Comparison of ENCODE assay signal across 17 cellular contexts in the genomic region with DNA sequence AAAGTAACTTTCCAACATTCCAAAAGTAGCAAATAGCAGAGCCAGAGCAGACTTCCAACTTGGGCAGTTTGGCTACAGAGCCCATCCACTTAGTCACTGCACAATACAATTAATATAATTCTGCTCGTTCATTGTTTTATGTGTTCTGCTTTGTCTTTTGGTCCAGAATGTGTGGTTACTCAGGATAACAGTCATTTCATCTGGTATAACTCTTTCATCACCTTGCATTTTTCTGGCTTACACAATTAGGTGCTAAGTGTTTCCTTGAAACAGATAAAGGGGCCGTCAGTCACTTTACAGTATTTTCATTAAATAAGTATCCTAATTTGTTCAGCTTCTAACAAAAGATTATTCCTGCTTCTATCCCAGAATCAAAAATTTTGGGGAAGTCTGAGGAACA.
DNase-seq lines count a peak whose midpoint lies in the region; ATAC-seq and TF ChIP-seq lines count a peak whose summit lies in the region.
"Had no signal": no experiment of that assay in that cellular context is flagged by ENCODE, and none has a peak within 500 bp of the region (broad histone marks: within the 10 kb centered on the region; RNA-seq: fewer than 3 reads in every experiment).

No MANE protein-coding gene starts in this region.

- H3K56ac ChIP-seq in IMR-90 (ENCODE audit: extremely low read depth, insufficient read depth, low read length) = no peak overlapping the region

- peak overlapping the region; percentile 39 for H3K27ac Mint-ChIP-seq in stimulated activated effector memory CD8-positive, alpha-beta T cell treated with anti-CD3 and anti-CD28 coated beads, Interleukin-12 subunit alpha, Interleukin-12 subunit beta, amount 100 ng/mL, for 72 hours

- intact Hi-C loops in IMR-90 (cut with micrococcal nuclease) = loop anchor here (5.0 to 10.0 kb wide), 3 partner anchors 108 to 165 kb away; partner anchors contain the start of gene CRY2

- no peaks in the 10 kb centered on the region for H3K9me3 Mint-ChIP-seq in stimulated activated effector memory CD8-positive, alpha-beta T cell treated with anti-CD3 and anti-CD28 coated beads, Interleukin-12 subunit alpha, Interleukin-12 subunit beta, amount 100 ng/mL, for 72 hours

- in situ Hi-C loops in IMR-90 (cut with MboI; ENCODE audit: low sequenced_read_pairs) = loop anchor here (5.0 to 10.0 kb wide), 2 partner anchors 47 to 135 kb away; no protein-coding TSS in a partner anchor

- no peak overlapping the region for H2BK20ac ChIP-seq in IMR-90 (ENCODE audit: low read depth, low read length)

- no peak overlapping the region for H3K4me3 ChIP-seq in IMR-90 (ENCODE audit: insufficient read depth, low read depth, low read length)
- H3K4me3 ChIP-seq in epithelial cell of esophagus (ENCODE audit: low read length) = no peak overlapping the region
- H3K4me3 ChIP-seq: MG63 had no signal

- TF ChIP-seq CTCF in IMR-90 (conservative IDR thresholded peaks at IDR 0.05; ENCODE audit: low read depth, low read length) (no peak), epithelial cell of esophagus (IDR thresholded peaks at IDR 0.05; ENCODE audit: insufficient read depth, low read depth, low read length, missing control alignments) (no peak)

- TF ChIP-seq POLR2A in IMR-90 (IDR thresholded peaks at IDR 0.05; ENCODE audit: low read depth, low read length) = no peak

- H3K18ac ChIP-seq in IMR-90 (ENCODE audit: low read depth, low read length) = no peak overlapping the region

- H3K4me3 Mint-ChIP-seq in stimulated activated effector memory CD8-positive, alpha-beta T cell treated with anti-CD3 and anti-CD28 coated beads, Interleukin-12 subunit alpha, Interleukin-12 subunit beta, amount 100 ng/mL, for 72 hours = no peak overlapping the region
- H3K4me3 Mint-ChIP-seq: CD14-positive monocyte had no signal

- peak; percentile 32 for ATAC-seq in IMR-90 (ENCODE audit: low read depth)
- no peak for ATAC-seq in stimulated activated effector memory CD8-positive, alpha-beta T cell treated with anti-CD3 and anti-CD28 coated beads, Interleukin-12 subunit alpha, Interleukin-12 subunit beta, amount 100 ng/mL, for 72 hours
- no peak for ATAC-seq in GM21723 (IDR thresholded peaks at IDR 0.05; ENCODE audit: unreplicated experiment)

- H2BK120ac ChIP-seq in IMR-90 (ENCODE audit: low read depth, low read length) = no peak overlapping the region

- no peak overlapping the region for H3K9ac ChIP-seq in IMR-90 (ENCODE audit: low read depth, low read length)

- H2BK15ac ChIP-seq in IMR-90 (ENCODE audit: low read depth, low read length) = no peak overlapping the region

- H2BK5ac ChIP-seq in IMR-90 (ENCODE audit: low read depth, low read length, poor library complexity, severe bottlenecking) = no peak overlapping the region

- H4K91ac ChIP-seq in IMR-90 (ENCODE audit: insufficient read depth, low read depth, low read length) = no peak overlapping the region

- no peak overlapping the region for H3K4me2 ChIP-seq in IMR-90 (ENCODE audit: low read depth, low read length)

- H3K9me1 ChIP-seq in IMR-90 (ENCODE audit: insufficient read depth, low read length) = no peaks in the 10 kb centered on the region; the same call in 1 of the 2 replicates

- dilution Hi-C loops in IMR-90 (cut with HindIII; ENCODE audit: low sequenced_read_pairs, unreplicated experiment) = no loop called here

- H3K23ac ChIP-seq in IMR-90 (ENCODE audit: low read depth, low read length) = no peak overlapping the region

- no CpG with 5 or more reads among the region's 2 CpGs for WGBS in IMR-90 (ENCODE audit: extremely low coverage in 2 of 2, insufficient read length in 1 of 2), 2 experiments

- no TSS peak for BruUV-seq in IMR-90 (replicated peaks; lab: Mats Ljungman, UMichigan)

- no peaks in the 10 kb centered on the region for H3K9me3 ChIP-seq in IMR-90 (ENCODE audit: control insufficient read depth, insufficient read depth, low read length)
- H3K9me3 ChIP-seq: Caco-2, MG63 had no signal

- H3K14ac ChIP-seq in IMR-90 (replicated peaks; ENCODE audit: low read depth, low read length) = no peak overlapping the region

- H3K4ac ChIP-seq in IMR-90 (ENCODE audit: low read depth, low read length) = no peak overlapping the region

- no peaks in the 10 kb centered on the region; the same call in 1 of the 2 replicates for H3K36me3 ChIP-seq in IMR-90 (ENCODE audit: control insufficient read depth, insufficient read depth, low read length)
- H3K36me3 ChIP-seq: MG63 had no signal

- H4K8ac ChIP-seq in IMR-90 (ENCODE audit: low read depth in 2 of 2, low read length in 2 of 2) = no peak overlapping the region

- no peaks in the 10 kb centered on the region for H3K4me1 ChIP-seq in IMR-90 (ENCODE audit: control insufficient read depth, insufficient read depth, low read length)

- H4K20me1 ChIP-seq in IMR-90 (ENCODE audit: insufficient read depth, low read length) = peaks cover 10% of the 10 kb centered on the region; the same call in 1 of the 2 replicates

- peaks cover 16 to 18% of the 10 kb centered on the region in 2 experiments; a peak in 3 of 4 replicates for H3K79me1 ChIP-seq in IMR-90 (ENCODE audit: low read depth in 1 of 2, low read length in 2 of 2)

- peaks cover 13% of the 10 kb centered on the region for H3K4me1 Mint-ChIP-seq in stimulated activated effector memory CD8-positive, alpha-beta T cell treated with anti-CD3 and anti-CD28 coated beads, Interleukin-12 subunit alpha, Interleukin-12 subunit beta, amount 100 ng/mL, for 72 hours

- H2AK5ac ChIP-seq in IMR-90 (ENCODE audit: low read depth, low read length) = no peak overlapping the region

- DNase-seq in NOMO-1 treated with DMSO at 0.1 percent for 48 hours (lab: John Stamatoyannopoulos, UW; ENCODE audit: unreplicated experiment) (peak; percentile 5), NOMO-1 treated with dmso at 0.1 percent for 144 hours (lab: John Stamatoyannopoulos, UW; ENCODE audit: unreplicated experiment) (no peak), IMR-90 (no peak), epithelial cell of esophagus (ENCODE audit: low read depth) (peak; percentile 53), mucosa of gallbladder (ENCODE audit: low spot score) (no peak), C1 segment of cervical spinal cord (lab: John Stamatoyannopoulos, UW) (no peak)
- DNase-seq in stimulated activated effector memory CD8-positive, alpha-beta T cell treated with anti-CD3 and anti-CD28 coated beads, Interleukin-12 subunit alpha, Interleukin-12 subunit beta, amount 100 ng/mL, for 72 hours (ENCODE audit: low spot score in 2 of 2) = no peak
- DNase-seq: 8988T, Caco-2, KG1, MG63, NCI-H1930, NCI-H2171 treated with DMSO at 0.1 percent for 48 hours, NCI-H510A, SW 1271 had no signal

- no peak overlapping the region for H4K5ac ChIP-seq in IMR-90 (ENCODE audit: low read depth, low read length)

- H2AFZ ChIP-seq in IMR-90 (replicated peaks; ENCODE audit: low read length, poor library complexity) = no peak overlapping the region

- no peak overlapping the region for H2AK9ac ChIP-seq in IMR-90 (replicated peaks; ENCODE audit: low read depth, low read length, poor library complexity)

- CTCF ChIA-PET in IMR-90 (lab: Yijun Ruan, JAX) = no interaction called here

- no peak for TF ChIP-seq RAD21 in IMR-90 (IDR thresholded peaks at IDR 0.05; ENCODE audit: low read length)

- no peak overlapping the region for H3K27ac ChIP-seq in IMR-90 (ENCODE audit: insufficient read depth, low read length)

- peaks cover 6% of the 10 kb centered on the region for H3K36me3 Mint-ChIP-seq in stimulated activated effector memory CD8-positive, alpha-beta T cell treated with anti-CD3 and anti-CD28 coated beads, Interleukin-12 subunit alpha, Interleukin-12 subunit beta, amount 100 ng/mL, for 72 hours

- H3K27me3 ChIP-seq in IMR-90 (ENCODE audit: control insufficient read depth, insufficient read depth, low read length) = no peaks in the 10 kb centered on the region
- H3K27me3 ChIP-seq: MG63 had no signal

- POLR2A ChIA-PET in IMR-90 (lab: Charles Lee; ENCODE audit: unreplicated experiment) = no interaction called here

TF ChIP-seq in IMR-90, 13 proteins besides CTCF, POLR2A, EP300 and RAD21:
- TF ChIP-seq FOS (IDR thresholded peaks at IDR 0.05; ENCODE audit: low read depth, low read length) (no peak), RCOR1 (IDR thresholded peaks at IDR 0.05; ENCODE audit: insufficient replicate concordance, low read length) (no peak), SMC3 (IDR thresholded peaks at IDR 0.05; ENCODE audit: low read depth, low read length) (no peak), NFE2L2 (IDR thresholded peaks at IDR 0.05; ENCODE audit: low read depth, low read length) (no peak), RFX5 (IDR thresholded peaks at IDR 0.05; ENCODE audit: low read depth, low read length) (no peak), MAFK (IDR thresholded peaks at IDR 0.05; ENCODE audit: low read depth, low read length) (no peak), CHD1 (IDR thresholded peaks at IDR 0.05; ENCODE audit: low read depth, low read length) (no peak), BHLHE40 (IDR thresholded peaks at IDR 0.05; ENCODE audit: low read depth, low read length) (no peak), CEBPB (IDR thresholded peaks at IDR 0.05; ENCODE audit: low read depth, low read length) (no peak), USF2 (IDR thresholded peaks at IDR 0.05; ENCODE audit: low read depth, low read length) (no peak), MAZ (IDR thresholded peaks at IDR 0.05; ENCODE audit: borderline replicate concordance, low read depth, low read length) (no peak), MXI1 (IDR thresholded peaks at IDR 0.05; ENCODE audit: borderline replicate concordance, low read depth, low read length) (no peak)
- TF ChIP-seq, protein P1, sequence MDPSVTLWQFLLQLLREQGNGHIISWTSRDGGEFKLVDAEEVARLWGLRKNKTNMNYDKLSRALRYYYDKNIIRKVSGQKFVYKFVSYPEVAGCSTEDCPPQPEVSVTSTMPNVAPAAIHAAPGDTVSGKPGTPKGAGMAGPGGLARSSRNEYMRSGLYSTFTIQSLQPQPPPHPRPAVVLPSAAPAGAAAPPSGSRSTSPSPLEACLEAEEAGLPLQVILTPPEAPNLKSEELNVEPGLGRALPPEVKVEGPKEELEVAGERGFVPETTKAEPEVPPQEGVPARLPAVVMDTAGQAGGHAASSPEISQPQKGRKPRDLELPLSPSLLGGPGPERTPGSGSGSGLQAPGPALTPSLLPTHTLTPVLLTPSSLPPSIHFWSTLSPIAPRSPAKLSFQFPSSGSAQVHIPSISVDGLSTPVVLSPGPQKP (IDR thresholded peaks at IDR 0.05; ENCODE audit: borderline replicate concordance, low read depth, low read length) = no peak

Comparison
In these comparisons a context has a peak if more than half of its experiments do, and no peak if none do; other contexts are left out.
1. DNase-seq: peak in NOMO-1 treated with DMSO at 0.1 percent for 48 hours (single experiment) and epithelial cell of esophagus (single experiment); none in NOMO-1 treated with dmso at 0.1 percent for 144 hours (single experiment), IMR-90 (single experiment), stimulated activated effector memory CD8-positive, alpha-beta T cell treated with anti-CD3 and anti-CD28 coated beads, Interleukin-12 subunit alpha, Interleukin-12 subunit beta, amount 100 ng/mL, for 72 hours (0 of 2), mucosa of gallbladder (single experiment) and C1 segment of cervical spinal cord (0 of 14).